Comparison of ENCODE assay signal across 1 cellular context in genomic region chr1:155940993-155941844, GRCh38.
TF ChIP-seq lines count a peak whose summit lies in the region.

TSS of gene RXFP4 (plus strand) at chr1:155941638. CDS start at chr1:155941710, 72 bp downstream.

TF ChIP-seq in HEK293, 187 proteins besides CTCF, POLR2A, EP300 and RAD21 (continued from another document):
- TF ChIP-seq, protein P1, sequence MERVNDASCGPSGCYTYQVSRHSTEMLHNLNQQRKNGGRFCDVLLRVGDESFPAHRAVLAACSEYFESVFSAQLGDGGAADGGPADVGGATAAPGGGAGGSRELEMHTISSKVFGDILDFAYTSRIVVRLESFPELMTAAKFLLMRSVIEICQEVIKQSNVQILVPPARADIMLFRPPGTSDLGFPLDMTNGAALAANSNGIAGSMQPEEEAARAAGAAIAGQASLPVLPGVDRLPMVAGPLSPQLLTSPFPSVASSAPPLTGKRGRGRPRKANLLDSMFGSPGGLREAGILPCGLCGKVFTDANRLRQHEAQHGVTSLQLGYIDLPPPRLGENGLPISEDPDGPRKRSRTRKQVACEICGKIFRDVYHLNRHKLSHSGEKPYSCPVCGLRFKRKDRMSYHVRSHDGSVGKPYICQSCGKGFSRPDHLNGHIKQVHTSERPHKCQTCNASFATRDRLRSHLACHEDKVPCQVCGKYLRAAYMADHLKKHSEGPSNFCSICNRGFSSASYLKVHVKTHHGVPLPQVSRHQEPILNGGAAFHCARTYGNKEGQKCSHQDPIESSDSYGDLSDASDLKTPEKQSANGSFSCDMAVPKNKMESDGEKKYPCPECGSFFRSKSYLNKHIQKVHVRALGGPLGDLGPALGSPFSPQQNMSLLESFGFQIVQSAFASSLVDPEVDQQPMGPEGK (tag by site-specific recombination; IDR thresholded peaks at IDR 0.05) = peak; percentile 61
